Comparison of ENCODE assay signal across 1 cellular context in genomic region chr1:66535149-66535548, GRCh38.
TF ChIP-seq lines count a peak whose summit lies in the region.

No MANE protein-coding gene starts in this region.

TF ChIP-seq in endothelial cell of umbilical vein, 7 proteins besides CTCF, POLR2A, EP300 and RAD21 (continued from another document):
- TF ChIP-seq MAX (IDR thresholded peaks at IDR 0.05; ENCODE audit: insufficient read depth, insufficient read length) = no peak
- TF ChIP-seq FOS (IDR thresholded peaks at IDR 0.05; ENCODE audit: borderline replicate concordance, insufficient read depth, low read length) = no peak
- TF ChIP-seq POLR2AphosphoS5 (IDR thresholded peaks at IDR 0.05; ENCODE audit: insufficient read depth, low read depth, low read length) = no peak
- no peak for TF ChIP-seq EZH2 (IDR thresholded peaks at IDR 0.05; ENCODE audit: borderline replicate concordance, low read depth, low read length, severe bottlenecking)
- no peak for TF ChIP-seq MYC (IDR thresholded peaks at IDR 0.05; ENCODE audit: low read depth, low read length)
TF ChIP-seq in endothelial cell of umbilical vein: peak in this region for 0.
